ENCODE assay signal across 8 cellular contexts in genomic region chr20:43840382-43841070, GRCh38.
DNase-seq lines count a peak whose midpoint lies in the region; ATAC-seq, FAIRE-seq and TF ChIP-seq lines count a peak whose summit lies in the region.

No MANE protein-coding gene starts in this region.

- TF ChIP-seq POLR2A in HepG2 (IDR thresholded peaks at IDR 0.05; ENCODE audit: insufficient read depth in 1 of 2, low read depth in 2 of 2, low read length in 2 of 2) (no peak), tibial nerve (IDR thresholded peaks at IDR 0.05) (no peak)

- H3K27ac ChIP-seq in HepG2 (ENCODE audit: extremely low read length, insufficient read depth, low read length) (no peak overlapping the region), tibial nerve (no peak overlapping the region)

- POLR2A ChIA-PET in HepG2 (lab: Yijun Ruan, JAX), result no interaction called here

- BruUV-seq in HepG2 (replicated peaks; lab: Mats Ljungman, UMichigan), result no TSS peak

- H3K4me2 ChIP-seq in HepG2 (ENCODE audit: low read depth, low read length), result no peak overlapping the region

- peak; percentile 13 to 31 for DNase-seq in activated CD4-positive, alpha-beta T cell treated with anti-CD3 and anti-CD28 coated beads for 24 hours (ENCODE audit: low read depth in 2 of 2)
- no peak for DNase-seq in activated CD4-positive, alpha-beta T cell treated with anti-CD3 and anti-CD28 coated beads for 1 hour
- DNase-seq in NCI-H2227 (lab: John Stamatoyannopoulos, UW; ENCODE audit: unreplicated experiment) (peak; percentile 51), HepG2 (ENCODE audit: low spot score) (peak; percentile 39), tibial nerve (ENCODE audit: low spot score in 2 of 2) (no peak), putamen (ENCODE audit: low spot score) (no peak)
- peak; percentile 57 to 59 for DNase-seq in activated T-cell treated with anti-CD3 and anti-CD28 coated beads, Interleukin-2, amount 50 U/mL, for 48 hours

- H3K27me3 ChIP-seq in HepG2 (ENCODE audit: control insufficient read depth in 1 of 2, insufficient read depth in 2 of 2, low read length in 2 of 2) (peaks cover 2 to 18% of the 10 kb centered on the region in 2 experiments; a peak in 2 of 5 replicates), tibial nerve (no peaks in the 10 kb centered on the region)

- no peaks in the 10 kb centered on the region for H3K79me2 ChIP-seq in HepG2 (ENCODE audit: insufficient read depth, low read length)

- no peaks in the 10 kb centered on the region for H3K9me3 ChIP-seq in HepG2 (ENCODE audit: low read length)
- H3K9me3 ChIP-seq in tibial nerve, result no peaks in the 10 kb centered on the region

- CTCF ChIA-PET in HepG2 (lab: Yijun Ruan, JAX; ENCODE audit: low intra/inter-chr PET ratio, low total read pairs), result no interaction called here

- 28% methylated on average over 11 of the region's 11 CpGs for WGBS in HepG2 (ENCODE audit: low lambda C conversion rate)
- WGBS in tibial nerve, 2 donors, result 53 to 59% methylated on average over 11 of the region's 11 CpGs

- no peak for TF ChIP-seq EP300 in HepG2 (IDR thresholded peaks at IDR 0.05; ENCODE audit: low read depth in 2 of 2, low read length in 2 of 2)
- TF ChIP-seq EP300 in HepG2 (CRISPR knock-in tag; IDR thresholded peaks at IDR 0.05; ENCODE audit: borderline replicate concordance), result no peak
- TF ChIP-seq EP300 in tibial nerve (IDR thresholded peaks at IDR 0.05), result no peak

- H3K36me3 ChIP-seq in HepG2 (replicated peaks in 1 of 2; ENCODE audit: control insufficient read depth in 1 of 2, insufficient read depth in 2 of 2, low read length in 2 of 2), result no peaks in the 10 kb centered on the region
- H3K36me3 ChIP-seq in tibial nerve, result no peaks in the 10 kb centered on the region

- no peak overlapping the region for H3K4me3 ChIP-seq in HepG2 (replicated peaks in 1 of 3; ENCODE audit: insufficient read depth in 1 of 3, low read depth in 2 of 3, low read length in 3 of 3)
- no peak overlapping the region for H3K4me3 ChIP-seq in tibial nerve

- H2AFZ ChIP-seq in HepG2 (ENCODE audit: low read length), result no peak overlapping the region

- TF ChIP-seq CTCF in HepG2 (CRISPR knock-in tag; IDR thresholded peaks at IDR 0.05) (peak; percentile 55), tibial nerve (IDR thresholded peaks at IDR 0.05) (peak in 1 of 5 experiments; percentile 22)

- no peak for TF ChIP-seq RAD21 in HepG2 (CRISPR knock-in tag; IDR thresholded peaks at IDR 0.05)

- ATAC-seq in HepG2 (peak; percentile 79), GM21526 (IDR thresholded peaks at IDR 0.05; ENCODE audit: low FRiP score, unreplicated experiment) (no peak)

- H4K20me1 ChIP-seq in HepG2 (ENCODE audit: insufficient read depth, low read length), result no peaks in the 10 kb centered on the region

- intact Hi-C loops in HepG2 (cut with micrococcal nuclease; ENCODE audit: unreplicated experiment), result loop anchor here (2.0 kb wide), 1 partner anchor 392 kb away; no protein-coding TSS in a partner anchor

- H3K4me1 ChIP-seq in HepG2 (ENCODE audit: insufficient read depth, low read length) (no peaks in the 10 kb centered on the region), tibial nerve (no peaks in the 10 kb centered on the region)

- no peak overlapping the region for H3K9ac ChIP-seq in HepG2 (ENCODE audit: insufficient read depth, low read depth, low read length)

- no peak for FAIRE-seq in HepG2 (lab: Jason Lieb, UNC)

- in situ Hi-C loops in HepG2 (cut with HindIII; ENCODE audit: extremely low pct_ligation_motif_present, low pct_unique_long_range_greater_than_20kb), result no loop called here

TF ChIP-seq in HepG2, 621 proteins besides CTCF, POLR2A, EP300 and RAD21 (continues in another document):
- TF ChIP-seq TGIF2 (CRISPR knock-in tag; IDR thresholded peaks at IDR 0.05) (no peak), ZNF704 (CRISPR knock-in tag; IDR thresholded peaks at IDR 0.05; ENCODE audit: borderline replicate concordance) (no peak), SP5 (CRISPR knock-in tag; IDR thresholded peaks at IDR 0.05; ENCODE audit: borderline replicate concordance, low read depth) (no peak), PAX8 (CRISPR knock-in tag; IDR thresholded peaks at IDR 0.05; ENCODE audit: borderline replicate concordance) (no peak), NR2F2 (IDR thresholded peaks at IDR 0.05; ENCODE audit: borderline replicate concordance, low read depth) (no peak), CSRNP2 (CRISPR knock-in tag; conservative IDR thresholded peaks at IDR 0.05; ENCODE audit: low read depth) (no peak), GLMP (CRISPR knock-in tag; IDR thresholded peaks at IDR 0.05; ENCODE audit: borderline replicate concordance) (no peak), PATZ1 (CRISPR knock-in tag; IDR thresholded peaks at IDR 0.05) (0 out of 2 replicates have a peak, but pooled peaks have one; percentile 23), SPEN (CRISPR knock-in tag; IDR thresholded peaks at IDR 0.05; ENCODE audit: low read depth) (no peak), KDM4B (CRISPR knock-in tag; IDR thresholded peaks at IDR 0.05) (no peak), AGO1 (IDR thresholded peaks at IDR 0.05; ENCODE audit: low read depth, low read length, poor library complexity, severe bottlenecking) (no peak), SP140L (CRISPR knock-in tag; IDR thresholded peaks at IDR 0.05; ENCODE audit: borderline replicate concordance) (no peak), PLSCR1 (CRISPR knock-in tag; IDR thresholded peaks at IDR 0.05; ENCODE audit: borderline replicate concordance) (no peak), SOX5 (CRISPR knock-in tag; IDR thresholded peaks at IDR 0.05; ENCODE audit: borderline replicate concordance) (no peak), E2F2 (CRISPR knock-in tag; IDR thresholded peaks at IDR 0.05; ENCODE audit: borderline replicate concordance) (no peak), SMC3 (IDR thresholded peaks at IDR 0.05; ENCODE audit: low read length) (0 out of 2 replicates have a peak, but pooled peaks have one; percentile 21)

Comparison
In these comparisons a context has a peak if more than half of its experiments do, and no peak if none do; other contexts are left out.
1. DNase-seq: peak in activated CD4-positive, alpha-beta T cell treated with anti-CD3 and anti-CD28 coated beads for 24 hours (2 of 2), NCI-H2227 (single experiment), activated T-cell treated with anti-CD3 and anti-CD28 coated beads, Interleukin-2, amount 50 U/mL, for 48 hours (2 of 2) and HepG2 (single experiment); none in activated CD4-positive, alpha-beta T cell treated with anti-CD3 and anti-CD28 coated beads for 1 hour (single experiment), tibial nerve (0 of 2) and putamen (single experiment).